In genomic region chr20:9397928-9398327, GRCh38 we compare ENCODE assay signal across 8 cellular contexts.
DNase-seq lines count a peak whose midpoint lies in the region; ATAC-seq, FAIRE-seq and TF ChIP-seq lines count a peak whose summit lies in the region.

No MANE protein-coding gene starts in this region.

- ATAC-seq in GM18502 (IDR thresholded peaks at IDR 0.05; ENCODE audit: poor library complexity, unreplicated experiment) (peak; percentile 97), GM21576 (IDR thresholded peaks at IDR 0.05; ENCODE audit: unreplicated experiment) (peak; percentile 96), HG03457 (IDR thresholded peaks at IDR 0.05; ENCODE audit: unreplicated experiment) (peak; percentile 94), heart right ventricle (peak; percentile 64 to 85 (median 76))
- no peak for ATAC-seq in activated CD8-positive, alpha-beta T cell treated with anti-CD3 and anti-CD28 coated beads, Interleukin-2, amount 10 ng/mL, durations not matched to agents 7 days and 5 days

- CTCF ChIA-PET in activated CD8-positive, alpha-beta T cell treated with anti-CD3 and anti-CD28 coated beads, Interleukin-2, amount 10 ng/mL, durations not matched to agents 7 days and 5 days (lab: Charles Lee): no interaction called here

- H3K9ac ChIP-seq in kidney (ENCODE audit: low read length in 2 of 2): no peak overlapping the region

- no peak overlapping the region for H3K27ac Mint-ChIP-seq in activated CD8-positive, alpha-beta T cell treated with anti-CD3 and anti-CD28 coated beads, Interleukin-2, amount 10 ng/mL, durations not matched to agents 7 days and 5 days

- H3K27me3 Mint-ChIP-seq in activated CD8-positive, alpha-beta T cell treated with anti-CD3 and anti-CD28 coated beads, Interleukin-2, amount 10 ng/mL, durations not matched to agents 7 days and 5 days (ENCODE audit: low read depth): no peaks in the 10 kb centered on the region

- H3K27me3 ChIP-seq in heart right ventricle: no peaks in the 10 kb centered on the region

- H3K9me3 ChIP-seq in heart right ventricle (no peaks in the 10 kb centered on the region), kidney (ENCODE audit: control insufficient read depth in 1 of 2, low read length in 2 of 2) (no peaks in the 10 kb centered on the region)

- H3K4me1 Mint-ChIP-seq in activated CD8-positive, alpha-beta T cell treated with anti-CD3 and anti-CD28 coated beads, Interleukin-2, amount 10 ng/mL, durations not matched to agents 7 days and 5 days (ENCODE audit: low read depth): peaks cover 2% of the 10 kb centered on the region

- H3K4me1 ChIP-seq in heart right ventricle (peaks cover 0 to 37% (median 9%) of the 10 kb centered on the region in 9 donors), kidney (ENCODE audit: control insufficient read depth in 1 of 2, insufficient read depth in 1 of 2, low read depth in 1 of 2, low read length in 2 of 2) (no peaks in the 10 kb centered on the region)

- DNase-seq in heart right ventricle: peak; percentile 24 to 27
- DNase-seq in activated gamma-delta T cell (lab: John Stamatoyannopoulos, UW): no peak
- no peak for DNase-seq in activated CD8-positive, alpha-beta T cell treated with anti-CD3 and anti-CD28 coated beads, Interleukin-2, amount 10 ng/mL, durations not matched to agents 7 days and 5 days
- DNase-seq in HK-2 (ENCODE audit: unreplicated experiment): no peak
- no peak for DNase-seq in kidney

- H3K4me3 ChIP-seq in heart right ventricle: no peak overlapping the region
- H3K4me3 ChIP-seq in kidney (ENCODE audit: low read length in 2 of 2): no peak overlapping the region

- H3K27ac ChIP-seq in heart right ventricle: peak overlapping the region in 3 of 10 donors; percentile 10 to 18 (median 18)
- H3K27ac ChIP-seq in kidney (ENCODE audit: low read depth in 2 of 2, low read length in 2 of 2): no peak overlapping the region

- peaks cover 0 to 87% (median 13%) of the 10 kb centered on the region in 9 donors for H3K36me3 ChIP-seq in heart right ventricle
- H3K36me3 ChIP-seq in kidney (ENCODE audit: control insufficient read depth in 1 of 2, insufficient read depth in 2 of 2, low read length in 2 of 2): peaks cover 0 to under 1% of the 10 kb centered on the region in 2 donors

- POLR2A ChIA-PET in activated CD8-positive, alpha-beta T cell treated with anti-CD3 and anti-CD28 coated beads, Interleukin-2, amount 10 ng/mL, durations not matched to agents 7 days and 5 days (lab: Charles Lee): no interaction called here

- no peaks in the 10 kb centered on the region for H3K9me3 Mint-ChIP-seq in activated CD8-positive, alpha-beta T cell treated with anti-CD3 and anti-CD28 coated beads, Interleukin-2, amount 10 ng/mL, durations not matched to agents 7 days and 5 days (ENCODE audit: insufficient read depth)

- WGBS in heart right ventricle, 2 donors: 32 to 56% methylated on average over 8 of the region's 8 CpGs

- FAIRE-seq in kidney (lab: Jason Lieb, UNC): no peak

- H3K4me3 Mint-ChIP-seq in activated CD8-positive, alpha-beta T cell treated with anti-CD3 and anti-CD28 coated beads, Interleukin-2, amount 10 ng/mL, durations not matched to agents 7 days and 5 days: no peak overlapping the region

- TF ChIP-seq CTCF in heart right ventricle (IDR thresholded peaks at IDR 0.05) (no peak), kidney (IDR thresholded peaks at IDR 0.05; ENCODE audit: borderline replicate concordance, extremely low read depth, insufficient read depth) (no peak)

- H3K36me3 Mint-ChIP-seq in activated CD8-positive, alpha-beta T cell treated with anti-CD3 and anti-CD28 coated beads, Interleukin-2, amount 10 ng/mL, durations not matched to agents 7 days and 5 days (ENCODE audit: low read depth): no peaks in the 10 kb centered on the region

- intact Hi-C loops in heart right ventricle (cut with DNase I) (loop anchor here in 2 of 10 donors (10.0 kb wide), 1 partner anchor 643 kb away; no protein-coding TSS in a partner anchor), kidney (cut with DNase I) (no loop called here)

Comparison
In these comparisons a context has a peak if more than half of its experiments do, and no peak if none do; other contexts are left out.
1. DNase-seq: peak in heart right ventricle (2 of 2); none in activated gamma-delta T cell (single experiment), activated CD8-positive, alpha-beta T cell treated with anti-CD3 and anti-CD28 coated beads, Interleukin-2, amount 10 ng/mL, durations not matched to agents 7 days and 5 days (single experiment), HK-2 (single experiment) and kidney (single experiment).